ENCODE assay signal across 22 cellular contexts in the genomic region with DNA sequence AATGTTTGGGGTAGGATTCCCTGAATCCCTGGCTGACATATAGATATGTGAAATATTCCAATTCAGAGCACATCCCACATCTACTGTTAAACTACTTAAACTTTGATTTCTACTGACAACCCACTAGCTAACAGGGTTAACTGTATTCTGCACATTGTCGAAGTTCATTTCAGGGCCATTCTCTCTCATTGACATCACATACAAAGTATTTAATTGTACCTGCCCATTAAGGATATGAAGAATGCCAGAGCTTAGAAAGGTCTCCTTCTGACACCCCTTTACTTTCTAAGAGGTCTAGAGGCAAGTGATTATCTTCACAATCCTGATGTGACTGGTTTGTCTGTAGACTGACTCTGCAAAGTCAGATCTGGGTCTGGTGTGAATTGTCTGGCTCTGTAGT. TPM values are rescaled to one million over a fixed set of nuclear protein-coding genes. Genes with fewer than 3 reads are reported as not detected.
A peak's percentile ranks its signal among the peaks of the same experiment; 100 is the strongest.
DNase-seq lines count a peak whose midpoint lies in the region; ATAC-seq and TF ChIP-seq lines count a peak whose summit lies in the region.
"Had no signal": no experiment of that assay in that cellular context is flagged by ENCODE, and none has a peak within 500 bp of the region (broad histone marks: within the 10 kb centered on the region; RNA-seq: fewer than 3 reads in every experiment).

No MANE protein-coding gene starts in this region.

- H3K9me2 ChIP-seq in Karpas-422 (replicated peaks; ENCODE audit: insufficient read depth, low read length): no peaks in the 10 kb centered on the region

- H2AFZ ChIP-seq in Karpas-422 (ENCODE audit: low read length) (peak overlapping the region; percentile 43; the same call in 1 of the 2 replicates), trophoblast cell (ENCODE audit: insufficient read depth, low read length, poor library complexity) (no peak overlapping the region)

- H2BK12ac ChIP-seq in trophoblast cell (ENCODE audit: low read length): no peak overlapping the region

- H3K4me2 ChIP-seq in Karpas-422 (ENCODE audit: low read depth, low read length, poor library complexity, severe bottlenecking) (no peak overlapping the region), trophoblast cell (ENCODE audit: low read length) (no peak overlapping the region)

- H3K23ac ChIP-seq in trophoblast cell (ENCODE audit: low read length): no peak overlapping the region

- H3K9me3 Mint-ChIP-seq in chondrocyte (ENCODE audit: low read depth): no peaks in the 10 kb centered on the region
- H3K9me3 Mint-ChIP-seq: CD4-positive, alpha-beta memory T cell had no signal

- H4K12ac ChIP-seq in trophoblast cell (ENCODE audit: low read depth, low read length): no peak overlapping the region

- no peaks in the 10 kb centered on the region for H4K20me1 ChIP-seq in Karpas-422 (ENCODE audit: insufficient read depth, low read depth, low read length)

- WGBS in trophoblast cell (ENCODE audit: extremely low coverage, insufficient coverage, insufficient read length): no CpG with 5 or more reads among the region's 1 CpG

- H3K27ac Mint-ChIP-seq in chondrocyte (ENCODE audit: unreplicated experiment): peak overlapping the region; percentile 43
- H3K27ac Mint-ChIP-seq: CD4-positive, alpha-beta memory T cell had no signal

- no peak for ATAC-seq in HG03039 (IDR thresholded peaks at IDR 0.05; ENCODE audit: unreplicated experiment)

- H3K9ac ChIP-seq in Karpas-422 (ENCODE audit: low read length) (no peak overlapping the region), trophoblast cell (ENCODE audit: low read length) (no peak overlapping the region)

- H2AK5ac ChIP-seq in trophoblast cell (ENCODE audit: low read length): no peak overlapping the region

- H3K36me3 ChIP-seq in Karpas-422 (ENCODE audit: insufficient read depth, low read length) (no peaks in the 10 kb centered on the region), trophoblast cell (ENCODE audit: control insufficient read depth in 1 of 2, insufficient read depth in 2 of 2, low read length in 2 of 2) (no peaks in the 10 kb centered on the region), vagina (no peaks in the 10 kb centered on the region)

- TF ChIP-seq CTCF in chondrocyte (IDR thresholded peaks at IDR 0.05) (no peak), vagina (IDR thresholded peaks at IDR 0.05) (no peak)

- no peak overlapping the region for H3K18ac ChIP-seq in trophoblast cell (ENCODE audit: low read length)

- H3K27ac ChIP-seq in Karpas-422 (ENCODE audit: low read length): no peak overlapping the region
- peak overlapping the region; percentile 98 for H3K27ac ChIP-seq in trophoblast cell (ENCODE audit: low read depth, low read length)
- H3K27ac ChIP-seq in vagina: peak overlapping the region; percentile 93

- H3K4me3 ChIP-seq in Karpas-422 (ENCODE audit: low read length): no peak overlapping the region
- no peak overlapping the region for H3K4me3 ChIP-seq in trophoblast cell (ENCODE audit: low read depth, low read length)
- no peak overlapping the region for H3K4me3 ChIP-seq in vagina

- H2BK120ac ChIP-seq in trophoblast cell (ENCODE audit: insufficient read depth, low read length, poor library complexity): no peak overlapping the region

- no peak overlapping the region for H4K91ac ChIP-seq in trophoblast cell (ENCODE audit: low read depth, low read length)

- H3K36me3 Mint-ChIP-seq in chondrocyte (ENCODE audit: low read depth): no peaks in the 10 kb centered on the region
- H3K36me3 Mint-ChIP-seq: CD4-positive, alpha-beta memory T cell had no signal

- peaks cover 2% of the 10 kb centered on the region; the same call in 1 of the 2 replicates for H3K79me2 ChIP-seq in Karpas-422 (ENCODE audit: low read length)
- H3K79me2 ChIP-seq in trophoblast cell (ENCODE audit: control insufficient read depth, insufficient read depth, low read length, poor library complexity): no peaks in the 10 kb centered on the region

- no peak overlapping the region for H3K4ac ChIP-seq in trophoblast cell (ENCODE audit: low read depth, low read length)

- no peak overlapping the region for H3K4me3 Mint-ChIP-seq in chondrocyte (ENCODE audit: unreplicated experiment)
- H3K4me3 Mint-ChIP-seq: CD4-positive, alpha-beta memory T cell had no signal

- no peak for TF ChIP-seq POLR2A in vagina (IDR thresholded peaks at IDR 0.05)

- no peak overlapping the region for H2BK5ac ChIP-seq in trophoblast cell (ENCODE audit: low read depth, low read length, poor library complexity)

- H3K4me1 Mint-ChIP-seq in chondrocyte (ENCODE audit: low read depth): peaks cover 73% of the 10 kb centered on the region
- H3K4me1 Mint-ChIP-seq: CD4-positive, alpha-beta memory T cell had no signal

- H4K8ac ChIP-seq in trophoblast cell (ENCODE audit: low read depth, low read length): no peak overlapping the region

- H3K14ac ChIP-seq in trophoblast cell (ENCODE audit: low read length): no peak overlapping the region

- H3K4me1 ChIP-seq in Karpas-422 (ENCODE audit: low read length): peaks cover 38% of the 10 kb centered on the region
- H3K4me1 ChIP-seq in trophoblast cell (ENCODE audit: control insufficient read depth in 1 of 2, insufficient read depth in 2 of 2, low read length in 2 of 2): peaks cover 0 to 4% of the 10 kb centered on the region in 2 experiments
- H3K4me1 ChIP-seq in vagina: peaks cover 22% of the 10 kb centered on the region

- DNase-seq in Karpas-422 (no peak), chondrocyte (ENCODE audit: low spot score) (no peak), trophoblast cell (no peak), vagina (ENCODE audit: extremely low spot score in 2 of 2) (no peak), islet precursor cell (no peak)
- DNase-seq in effector CD8-positive, alpha-beta T cell (lab: John Stamatoyannopoulos, UW): no peak
- DNase-seq: C1 segment of cervical spinal cord; CD4-positive, alpha-beta memory T cell; COR-L47; HCEC 1CT; Kasumi-1; MV-4-11; NCI-H1105; NCI-H1436 treated with DMSO at 0.1 percent for 48 hours; NCI-H187 treated with DMSO at 0.1 percent for 48 hours; NCI-H2107; NCI-H524; NCI-H748 treated with DMSO at 0.1 percent for 48 hours; SIG-M5 had no signal

- peaks cover 9% of the 10 kb centered on the region for H3K79me1 ChIP-seq in trophoblast cell (ENCODE audit: low read length)

- intact Hi-C loops in vagina (cut with DNase I): no loop called here

- no peaks in the 10 kb centered on the region for H3K27me3 Mint-ChIP-seq in chondrocyte (ENCODE audit: low read depth)
- H3K27me3 Mint-ChIP-seq: CD4-positive, alpha-beta memory T cell had no signal

- no peaks in the 10 kb centered on the region for H3K27me3 ChIP-seq in Karpas-422 (ENCODE audit: low read length)
- no peaks in the 10 kb centered on the region for H3K27me3 ChIP-seq in trophoblast cell (ENCODE audit: insufficient read depth, low read length)
- no peaks in the 10 kb centered on the region for H3K27me3 ChIP-seq in vagina

- no peaks in the 10 kb centered on the region for H3K9me3 ChIP-seq in Karpas-422 (ENCODE audit: low read length)
- no peaks in the 10 kb centered on the region for H3K9me3 ChIP-seq in trophoblast cell (ENCODE audit: insufficient read depth, low read depth, low read length)
- H3K9me3 ChIP-seq in vagina: no peaks in the 10 kb centered on the region

RNA-seq across cellular contexts. Expression of a gene that starts 2.8 kb away (rescaled TPM):
- total RNA-seq in Karpas-422 (2014; rRNA removed; shearing (Covaris generic); ENCODE audit: low replicate concordance): 612 and 1,580 TPM in 2 replicates
- total RNA-seq in chondrocyte: 723 to 2,473 TPM (median 743 TPM) in 3 replicates
- 99.3 and 117 TPM in 2 replicates for polyA plus RNA-seq in trophoblast cell (2013)
- 1,553 TPM for total RNA-seq in vagina
- total RNA-seq: CD4-positive, alpha-beta memory T cell; H1; HT-29 had no signal
- polyA plus RNA-seq: CD4-positive, alpha-beta memory T cell; H1 had no signal
